Comparison of ENCODE assay signal across 18 cellular contexts in genomic region chr21:41578083-41578482, GRCh38.
"Had no signal": no experiment of that assay in that cellular context is flagged by ENCODE, and none has a peak within 500 bp of the region (broad histone marks: within the 10 kb centered on the region; RNA-seq: fewer than 3 reads in every experiment).

No MANE protein-coding gene starts in this region.

- H3K27ac ChIP-seq: foreskin keratinocyte, neutrophil, sigmoid colon, skin epidermis, thoracic aorta had no signal

- H3K4me1 ChIP-seq: sigmoid colon had no signal

- H3K36me3 ChIP-seq: neutrophil, sigmoid colon, stomach, thoracic aorta had no signal

- FAIRE-seq: endothelial cell of umbilical vein had no signal

- H3K27ac Mint-ChIP-seq: dendritic cell treated with granulocyte-macrophage colony-stimulating factor and Interleukin-4, amounts not matched to agents 40 ng/mL and 50 ng/mL, for 4 days; endodermal cell; naive thymus-derived CD8-positive, alpha-beta T cell had no signal

- H3K27me3 ChIP-seq: foreskin keratinocyte, sigmoid colon, stomach had no signal

- H3K4me1 Mint-ChIP-seq: endodermal cell; naive thymus-derived CD8-positive, alpha-beta T cell had no signal

- DNase-seq: effector CD4-positive, alpha-beta T cell; endodermal cell; erythroblast; foreskin keratinocyte; kidney glomerular epithelial cell; mesendoderm; naive thymus-derived CD8-positive, alpha-beta T cell; sigmoid colon; stimulated activated CD4-positive, alpha-beta T cell treated with anti-CD3 and anti-CD28 coated beads, Interleukin-12 subunit alpha, Interleukin-12 subunit beta, amount 100 ng/mL, for 4 hours; stimulated activated naive CD4-positive, alpha-beta T cell; stomach; substantia nigra; trophoblast cell had no signal

- H3K9me3 ChIP-seq: neutrophil had no signal

- ATAC-seq: foreskin keratinocyte; naive thymus-derived CD8-positive, alpha-beta T cell had no signal

- H3K4me3 Mint-ChIP-seq: dendritic cell treated with granulocyte-macrophage colony-stimulating factor and Interleukin-4, amounts not matched to agents 40 ng/mL and 50 ng/mL, for 4 days; endodermal cell; naive thymus-derived CD8-positive, alpha-beta T cell had no signal

- H3K4me3 ChIP-seq: sigmoid colon, skin epidermis, stomach, thoracic aorta had no signal
